1 cellular context compared by ENCODE assay signal in the genomic region with DNA sequence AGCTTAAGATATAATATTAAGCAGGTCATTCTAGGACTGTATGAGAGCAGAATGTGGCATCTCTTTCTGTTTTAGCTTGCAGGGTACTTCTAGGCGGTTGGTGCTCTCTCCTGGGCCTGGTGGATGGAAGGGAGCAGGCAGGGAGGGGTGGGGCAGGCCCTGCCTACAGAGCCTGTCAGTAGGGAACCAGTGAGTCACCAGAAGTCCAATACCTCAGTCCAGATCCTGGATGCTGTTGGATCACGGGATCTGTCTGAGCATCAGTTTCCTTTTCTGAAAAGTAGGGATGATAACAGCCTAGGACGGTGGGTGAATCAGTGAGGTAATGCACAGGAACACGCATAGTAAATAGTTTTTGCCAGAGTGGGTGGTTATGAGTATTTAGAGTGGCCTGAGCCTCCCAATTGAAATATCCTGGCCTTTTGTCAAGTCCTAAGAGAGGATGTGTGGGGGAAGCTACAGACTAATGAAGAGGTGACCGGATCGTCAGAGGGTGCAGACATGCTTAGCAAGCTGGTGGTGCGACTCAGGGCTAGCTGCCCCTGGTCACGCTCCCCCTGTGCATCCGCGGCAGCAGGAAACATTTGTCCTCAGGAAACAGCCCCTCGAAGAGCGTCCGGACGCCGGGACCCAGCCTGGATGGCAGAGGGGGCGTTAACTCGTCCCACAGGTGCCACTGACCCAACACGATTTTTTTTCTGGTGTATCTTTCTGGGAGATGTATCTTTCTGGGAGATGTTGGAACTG.
TF ChIP-seq lines count a peak whose summit lies in the region.

No MANE protein-coding gene starts in this region.

TF ChIP-seq in GM23338, 12 proteins besides CTCF, POLR2A, EP300 and RAD21 (continued from another document):
- TF ChIP-seq, protein P1, sequence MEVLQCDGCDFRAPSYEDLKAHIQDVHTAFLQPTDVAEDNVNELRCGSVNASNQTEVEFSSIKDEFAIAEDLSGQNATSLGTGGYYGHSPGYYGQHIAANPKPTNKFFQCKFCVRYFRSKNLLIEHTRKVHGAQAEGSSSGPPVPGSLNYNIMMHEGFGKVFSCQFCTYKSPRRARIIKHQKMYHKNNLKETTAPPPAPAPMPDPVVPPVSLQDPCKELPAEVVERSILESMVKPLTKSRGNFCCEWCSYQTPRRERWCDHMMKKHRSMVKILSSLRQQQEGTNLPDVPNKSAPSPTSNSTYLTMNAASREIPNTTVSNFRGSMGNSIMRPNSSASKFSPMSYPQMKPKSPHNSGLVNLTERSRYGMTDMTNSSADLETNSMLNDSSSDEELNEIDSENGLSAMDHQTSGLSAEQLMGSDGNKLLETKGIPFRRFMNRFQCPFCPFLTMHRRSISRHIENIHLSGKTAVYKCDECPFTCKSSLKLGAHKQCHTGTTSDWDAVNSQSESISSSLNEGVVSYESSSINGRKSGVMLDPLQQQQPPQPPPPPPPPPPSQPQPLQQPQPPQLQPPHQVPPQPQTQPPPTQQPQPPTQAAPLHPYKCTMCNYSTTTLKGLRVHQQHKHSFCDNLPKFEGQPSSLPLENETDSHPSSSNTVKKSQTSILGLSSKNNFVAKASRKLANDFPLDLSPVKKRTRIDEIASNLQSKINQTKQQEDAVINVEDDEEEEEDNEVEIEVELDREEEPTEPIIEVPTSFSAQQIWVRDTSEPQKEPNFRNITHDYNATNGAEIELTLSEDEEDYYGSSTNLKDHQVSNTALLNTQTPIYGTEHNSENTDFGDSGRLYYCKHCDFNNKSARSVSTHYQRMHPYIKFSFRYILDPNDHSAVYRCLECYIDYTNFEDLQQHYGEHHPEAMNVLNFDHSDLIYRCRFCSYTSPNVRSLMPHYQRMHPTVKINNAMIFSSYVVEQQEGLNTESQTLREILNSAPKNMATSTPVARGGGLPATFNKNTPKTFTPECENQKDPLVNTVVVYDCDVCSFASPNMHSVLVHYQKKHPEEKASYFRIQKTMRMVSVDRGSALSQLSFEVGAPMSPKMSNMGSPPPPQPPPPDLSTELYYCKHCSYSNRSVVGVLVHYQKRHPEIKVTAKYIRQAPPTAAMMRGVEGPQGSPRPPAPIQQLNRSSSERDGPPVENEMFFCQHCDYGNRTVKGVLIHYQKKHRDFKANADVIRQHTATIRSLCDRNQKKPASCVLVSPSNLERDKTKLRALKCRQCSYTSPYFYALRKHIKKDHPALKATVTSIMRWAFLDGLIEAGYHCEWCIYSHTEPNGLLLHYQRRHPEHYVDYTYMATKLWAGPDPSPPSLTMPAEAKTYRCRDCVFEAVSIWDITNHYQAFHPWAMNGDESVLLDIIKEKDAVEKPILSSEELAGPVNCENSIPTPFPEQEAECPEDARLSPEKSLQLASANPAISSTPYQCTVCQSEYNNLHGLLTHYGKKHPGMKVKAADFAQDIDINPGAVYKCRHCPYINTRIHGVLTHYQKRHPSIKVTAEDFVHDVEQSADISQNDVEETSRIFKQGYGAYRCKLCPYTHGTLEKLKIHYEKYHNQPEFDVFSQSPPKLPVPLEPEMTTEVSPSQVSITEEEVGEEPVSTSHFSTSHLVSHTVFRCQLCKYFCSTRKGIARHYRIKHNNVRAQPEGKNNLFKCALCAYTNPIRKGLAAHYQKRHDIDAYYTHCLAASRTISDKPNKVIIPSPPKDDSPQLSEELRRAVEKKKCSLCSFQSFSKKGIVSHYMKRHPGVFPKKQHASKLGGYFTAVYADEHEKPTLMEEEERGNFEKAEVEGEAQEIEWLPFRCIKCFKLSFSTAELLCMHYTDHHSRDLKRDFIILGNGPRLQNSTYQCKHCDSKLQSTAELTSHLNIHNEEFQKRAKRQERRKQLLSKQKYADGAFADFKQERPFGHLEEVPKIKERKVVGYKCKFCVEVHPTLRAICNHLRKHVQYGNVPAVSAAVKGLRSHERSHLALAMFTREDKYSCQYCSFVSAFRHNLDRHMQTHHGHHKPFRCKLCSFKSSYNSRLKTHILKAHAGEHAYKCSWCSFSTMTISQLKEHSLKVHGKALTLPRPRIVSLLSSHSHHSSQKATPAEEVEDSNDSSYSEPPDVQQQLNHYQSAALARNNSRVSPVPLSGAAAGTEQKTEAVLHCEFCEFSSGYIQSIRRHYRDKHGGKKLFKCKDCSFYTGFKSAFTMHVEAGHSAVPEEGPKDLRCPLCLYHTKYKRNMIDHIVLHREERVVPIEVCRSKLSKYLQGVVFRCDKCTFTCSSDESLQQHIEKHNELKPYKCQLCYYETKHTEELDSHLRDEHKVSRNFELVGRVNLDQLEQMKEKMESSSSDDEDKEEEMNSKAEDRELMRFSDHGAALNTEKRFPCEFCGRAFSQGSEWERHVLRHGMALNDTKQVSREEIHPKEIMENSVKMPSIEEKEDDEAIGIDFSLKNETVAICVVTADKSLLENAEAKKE (CRISPR knock-in tag; IDR thresholded peaks at IDR 0.05): no peak
- TF ChIP-seq EZH2phosphoT487 (IDR thresholded peaks at IDR 0.05; ENCODE audit: unreplicated experiment) (no peak), NANOG (IDR thresholded peaks at IDR 0.05; ENCODE audit: borderline replicate concordance) (no peak), STAT1 (IDR thresholded peaks at IDR 0.05; ENCODE audit: unreplicated experiment) (no peak)
- TF ChIP-seq, protein P2, sequence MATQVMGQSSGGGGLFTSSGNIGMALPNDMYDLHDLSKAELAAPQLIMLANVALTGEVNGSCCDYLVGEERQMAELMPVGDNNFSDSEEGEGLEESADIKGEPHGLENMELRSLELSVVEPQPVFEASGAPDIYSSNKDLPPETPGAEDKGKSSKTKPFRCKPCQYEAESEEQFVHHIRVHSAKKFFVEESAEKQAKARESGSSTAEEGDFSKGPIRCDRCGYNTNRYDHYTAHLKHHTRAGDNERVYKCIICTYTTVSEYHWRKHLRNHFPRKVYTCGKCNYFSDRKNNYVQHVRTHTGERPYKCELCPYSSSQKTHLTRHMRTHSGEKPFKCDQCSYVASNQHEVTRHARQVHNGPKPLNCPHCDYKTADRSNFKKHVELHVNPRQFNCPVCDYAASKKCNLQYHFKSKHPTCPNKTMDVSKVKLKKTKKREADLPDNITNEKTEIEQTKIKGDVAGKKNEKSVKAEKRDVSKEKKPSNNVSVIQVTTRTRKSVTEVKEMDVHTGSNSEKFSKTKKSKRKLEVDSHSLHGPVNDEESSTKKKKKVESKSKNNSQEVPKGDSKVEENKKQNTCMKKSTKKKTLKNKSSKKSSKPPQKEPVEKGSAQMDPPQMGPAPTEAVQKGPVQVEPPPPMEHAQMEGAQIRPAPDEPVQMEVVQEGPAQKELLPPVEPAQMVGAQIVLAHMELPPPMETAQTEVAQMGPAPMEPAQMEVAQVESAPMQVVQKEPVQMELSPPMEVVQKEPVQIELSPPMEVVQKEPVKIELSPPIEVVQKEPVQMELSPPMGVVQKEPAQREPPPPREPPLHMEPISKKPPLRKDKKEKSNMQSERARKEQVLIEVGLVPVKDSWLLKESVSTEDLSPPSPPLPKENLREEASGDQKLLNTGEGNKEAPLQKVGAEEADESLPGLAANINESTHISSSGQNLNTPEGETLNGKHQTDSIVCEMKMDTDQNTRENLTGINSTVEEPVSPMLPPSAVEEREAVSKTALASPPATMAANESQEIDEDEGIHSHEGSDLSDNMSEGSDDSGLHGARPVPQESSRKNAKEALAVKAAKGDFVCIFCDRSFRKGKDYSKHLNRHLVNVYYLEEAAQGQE (IDR thresholded peaks at IDR 0.05; ENCODE audit: unreplicated experiment): no peak
